ENCODE assay signal across 24 cellular contexts in genomic region chr17:77248216-77249054, GRCh38.
DNase-seq lines count a peak whose midpoint lies in the region; ATAC-seq and TF ChIP-seq lines count a peak whose summit lies in the region.
"Had no signal": no experiment of that assay in that cellular context is flagged by ENCODE, and none has a peak within 500 bp of the region (broad histone marks: within the 10 kb centered on the region; RNA-seq: fewer than 3 reads in every experiment).

No MANE protein-coding gene starts in this region.

- H3K4me1 ChIP-seq in mesenchymal stem cell (ENCODE audit: control insufficient read depth, insufficient read depth, low read depth, low read length) = peaks cover 16% of the 10 kb centered on the region
- H3K4me1 ChIP-seq in heart left ventricle = peaks cover 0 to 18% (median 10%) of the 10 kb centered on the region in 12 donors
- H3K4me1 ChIP-seq: parathyroid adenoma had no signal

- H2BK120ac ChIP-seq in mesenchymal stem cell (ENCODE audit: low read depth, low read length) = no peak overlapping the region

- H3K9me3 Mint-ChIP-seq in type B pancreatic cell = no peaks in the 10 kb centered on the region
- H3K9me3 Mint-ChIP-seq: activated B cell treated with CpG ODN at 0.5 μM for 24 hours; activated CD4-positive, alpha-beta memory T cell treated with anti-CD3 and anti-CD28 coated beads, Interleukin-2, amount 10 ng/mL, durations not matched to agents 7 days and 5 days; activated naive CD4-positive, alpha-beta T cell treated with anti-CD3 and anti-CD28 coated beads for 36 hours; stimulated activated naive CD8-positive, alpha-beta T cell treated with anti-CD3 and anti-CD28 coated beads, Interleukin-15, Interleukin-2, amounts not matched to agents 100 ng/mL and 50 ng/mL, for 24 hours had no signal

- no peak overlapping the region for H2BK5ac ChIP-seq in mesenchymal stem cell (ENCODE audit: low read depth, low read length, poor library complexity, severe bottlenecking)

- H3K79me1 ChIP-seq in mesenchymal stem cell (replicated peaks; ENCODE audit: low read length, poor library complexity, severe bottlenecking) = no peaks in the 10 kb centered on the region

- TF ChIP-seq CTCF in type B pancreatic cell (conservative IDR thresholded peaks at IDR 0.05) = no peak
- TF ChIP-seq CTCF in heart left ventricle (IDR thresholded peaks at IDR 0.05) = no peak

- H2AK5ac ChIP-seq in mesenchymal stem cell (ENCODE audit: low read length, severe bottlenecking) = no peak overlapping the region

- H3K9me3 ChIP-seq in mesenchymal stem cell (ENCODE audit: control insufficient read depth, low read length) (no peaks in the 10 kb centered on the region), heart left ventricle (no peaks in the 10 kb centered on the region)
- H3K9me3 ChIP-seq: left lung, mucosa of descending colon, sigmoid colon, transverse colon had no signal

- no peak overlapping the region for H4K8ac ChIP-seq in mesenchymal stem cell (ENCODE audit: low read length)

- H3K4me2 ChIP-seq in mesenchymal stem cell (ENCODE audit: low read length, poor library complexity, severe bottlenecking) = no peak overlapping the region

- intact Hi-C loops in heart left ventricle (cut with DNase I) = loop anchor here in 4 of 10 donors (2.0 to 10.0 kb wide), 4 partner anchors 162 to 384 kb away; partner anchors contain the start of gene MGAT5B (in 2 of the 4)

- H3K14ac ChIP-seq in mesenchymal stem cell (ENCODE audit: low read length in 2 of 2) = no peak overlapping the region

- H3K23ac ChIP-seq in mesenchymal stem cell (ENCODE audit: low read length in 2 of 2) = no peak overlapping the region

- H3K27ac ChIP-seq in mesenchymal stem cell (ENCODE audit: low read length, poor library complexity, severe bottlenecking) (no peak overlapping the region), heart left ventricle (no peak overlapping the region)
- H3K27ac ChIP-seq: left lung, parathyroid adenoma, sigmoid colon, transverse colon had no signal

- H3K4ac ChIP-seq in mesenchymal stem cell (ENCODE audit: low read depth in 1 of 2, low read length in 2 of 2) = no peak overlapping the region

- H2AFZ ChIP-seq in mesenchymal stem cell (ENCODE audit: low read depth, low read length) = no peak overlapping the region
- H2AFZ ChIP-seq: parathyroid adenoma had no signal

- TF ChIP-seq POLR2A in heart left ventricle (IDR thresholded peaks at IDR 0.05) = no peak

- H3K4me3 ChIP-seq in mesenchymal stem cell (ENCODE audit: insufficient read depth in 1 of 2, low read depth in 1 of 2, low read length in 2 of 2) (no peak overlapping the region), heart left ventricle (no peak overlapping the region)
- H3K4me3 ChIP-seq: left lung, mucosa of descending colon, sigmoid colon, transverse colon had no signal

- DNase-seq in NCI-H82 (lab: John Stamatoyannopoulos, UW) (peak; percentile 37), NCI-H82 treated with DMSO at 0.1 percent for 48 hours (lab: John Stamatoyannopoulos, UW; ENCODE audit: unreplicated experiment) (no peak), RPMI7951 (ENCODE audit: low read depth) (peak; percentile 29), mesenchymal stem cell (no peak), type B pancreatic cell (ENCODE audit: extremely low spot score, unreplicated experiment) (no peak), NCI-H345 treated with DMSO at 0.1 percent for 48 hours (lab: John Stamatoyannopoulos, UW; ENCODE audit: unreplicated experiment) (no peak), GM19240 (ENCODE audit: insufficient read length, low spot score) (no peak), heart left ventricle (no peak)
- DNase-seq: activated B cell treated with CpG ODN at 0.5 μM for 24 hours; activated CD4-positive, alpha-beta memory T cell treated with anti-CD3 and anti-CD28 coated beads, Interleukin-2, amount 10 ng/mL, durations not matched to agents 7 days and 5 days; activated naive CD4-positive, alpha-beta T cell treated with anti-CD3 and anti-CD28 coated beads for 36 hours; activated T-cell treated with anti-CD3 and anti-CD28 coated beads, Interleukin-2, amount 50 U/mL, for 1 hour; DMS79 treated with DMSO at 0.1 percent for 48 hours; effector memory CD4-positive, alpha-beta T cell; mucosa of descending colon; NCI-H1048; NCI-H2081 treated with DMSO at 0.1 percent for 48 hours; NCI-H526; SHP77; sigmoid colon; transverse colon had no signal

- peaks cover 4 to 21% of the 10 kb centered on the region in 2 experiments for H3K27me3 ChIP-seq in mesenchymal stem cell (ENCODE audit: control insufficient read depth in 1 of 2, insufficient read depth in 1 of 2, low read length in 2 of 2)
- H3K27me3 ChIP-seq in heart left ventricle = peaks cover 0 to 7% (median 0%) of the 10 kb centered on the region in 9 donors

- H3K18ac ChIP-seq in mesenchymal stem cell (ENCODE audit: low read depth in 1 of 2, low read length in 2 of 2) = no peak overlapping the region

- peaks cover 13% of the 10 kb centered on the region for H3K4me1 Mint-ChIP-seq in type B pancreatic cell (ENCODE audit: unreplicated experiment)

- H3K36me3 Mint-ChIP-seq in type B pancreatic cell = no peaks in the 10 kb centered on the region

- 76% methylated on average over 17 of the region's 17 CpGs for WGBS in mesenchymal stem cell
- 68 to 74% (median 72%) methylated on average over 17 of the region's 17 CpGs for WGBS in heart left ventricle, 4 donors

- ATAC-seq in heart left ventricle = no peak
- ATAC-seq: left lung, mucosa of descending colon had no signal

- no peak overlapping the region for H3K27ac Mint-ChIP-seq in type B pancreatic cell
- H3K27ac Mint-ChIP-seq: activated B cell treated with CpG ODN at 0.5 μM for 24 hours; activated CD4-positive, alpha-beta memory T cell treated with anti-CD3 and anti-CD28 coated beads, Interleukin-2, amount 10 ng/mL, durations not matched to agents 7 days and 5 days; activated naive CD4-positive, alpha-beta T cell treated with anti-CD3 and anti-CD28 coated beads for 36 hours; stimulated activated naive CD8-positive, alpha-beta T cell treated with anti-CD3 and anti-CD28 coated beads, Interleukin-15, Interleukin-2, amounts not matched to agents 100 ng/mL and 50 ng/mL, for 24 hours had no signal

- peak overlapping the region; percentile 58 for H4K91ac ChIP-seq in mesenchymal stem cell (ENCODE audit: low read length)

- H3K36me3 ChIP-seq in mesenchymal stem cell (ENCODE audit: control insufficient read depth in 1 of 2, insufficient read depth in 2 of 2, low read depth in 1 of 2, low read length in 2 of 2) = no peaks in the 10 kb centered on the region
- no peaks in the 10 kb centered on the region for H3K36me3 ChIP-seq in heart left ventricle
- H3K36me3 ChIP-seq: left lung, sigmoid colon, transverse colon had no signal

- H2BK12ac ChIP-seq in mesenchymal stem cell (ENCODE audit: low read length in 2 of 2) = peak overlapping the region; percentile 33 to 44

- H3K4me3 Mint-ChIP-seq in type B pancreatic cell = peak overlapping the region; percentile 68
- H3K4me3 Mint-ChIP-seq: activated naive CD4-positive, alpha-beta T cell treated with anti-CD3 and anti-CD28 coated beads for 36 hours; stimulated activated naive CD8-positive, alpha-beta T cell treated with anti-CD3 and anti-CD28 coated beads, Interleukin-15, Interleukin-2, amounts not matched to agents 100 ng/mL and 50 ng/mL, for 24 hours had no signal

- H2BK15ac ChIP-seq in mesenchymal stem cell (ENCODE audit: low read depth, poor library complexity, severe bottlenecking) = peak overlapping the region; percentile 57

- H3K27me3 Mint-ChIP-seq in type B pancreatic cell = peaks cover 14% of the 10 kb centered on the region

- H3K9ac ChIP-seq in mesenchymal stem cell (ENCODE audit: low read length) = no peak overlapping the region
- H3K9ac ChIP-seq: parathyroid adenoma had no signal

Comparison
In these comparisons a context has a peak if more than half of its experiments do, and no peak if none do; other contexts are left out.
1. DNase-seq: peak in NCI-H82 (single experiment) and RPMI7951 (single experiment); none in NCI-H82 treated with DMSO at 0.1 percent for 48 hours (single experiment), mesenchymal stem cell (single experiment), type B pancreatic cell (single experiment), NCI-H345 treated with DMSO at 0.1 percent for 48 hours (single experiment), GM19240 (single experiment) and heart left ventricle (0 of 5).